In the genomic region with DNA sequence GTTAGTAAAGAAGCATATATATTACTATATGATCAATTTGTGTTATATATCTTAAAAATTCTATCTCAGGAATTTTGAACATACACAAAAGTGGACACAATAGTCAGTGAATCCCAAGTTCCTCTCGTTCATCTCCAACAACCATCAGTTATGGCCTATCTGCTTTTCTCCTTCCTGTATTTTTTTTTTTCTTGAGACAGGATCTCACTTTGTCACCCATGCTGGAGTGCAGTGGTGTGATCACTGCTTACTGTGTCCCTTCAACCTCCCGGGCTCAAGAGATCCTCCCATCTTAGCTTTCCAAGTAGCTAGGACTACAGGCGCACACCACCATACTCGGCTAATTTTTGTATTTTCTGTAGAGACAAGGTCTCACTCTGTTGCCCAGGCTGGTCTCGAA, we compare ENCODE assay signal across 28 cellular contexts. TPM values are rescaled to one million over a fixed set of nuclear protein-coding genes. Genes with fewer than 3 reads are reported as not detected.
"Had no signal": no experiment of that assay in that cellular context is flagged by ENCODE, and none has a peak within 500 bp of the region (broad histone marks: within the 10 kb centered on the region; RNA-seq: fewer than 3 reads in every experiment).

No MANE protein-coding gene starts in this region.

- H3K27me3 Mint-ChIP-seq: activated CD4-positive, alpha-beta memory T cell treated with anti-CD3 and anti-CD28 coated beads, Interleukin-2, amount 10 ng/mL, durations not matched to agents 7 days and 5 days; activated CD4-positive, alpha-beta T cell treated with anti-CD3 and anti-CD28 coated beads, Interleukin-2, amount 10 ng/mL, durations not matched to agents 7 days and 5 days; activated naive CD8-positive, alpha-beta T cell; brain; progenitor cell of endocrine pancreas had no signal

- H3K9me3 Mint-ChIP-seq: activated CD4-positive, alpha-beta memory T cell treated with anti-CD3 and anti-CD28 coated beads, Interleukin-2, amount 10 ng/mL, durations not matched to agents 7 days and 5 days; activated CD4-positive, alpha-beta T cell treated with anti-CD3 and anti-CD28 coated beads, Interleukin-2, amount 10 ng/mL, durations not matched to agents 7 days and 5 days; activated T-cell treated with anti-CD3 and anti-CD28 coated beads, Interleukin-2, amount 50 U/mL, for 4 hours; activated T-helper 2 cell treated with anti-CD3 and anti-CD28 coated beads, Interferon-gamma antibody, Interleukin-2, Interleukin-4, amounts not matched to agents 10 μg/mL and 5 μg/mL and 100 μg/mL, durations not matched to agents 14 hours and 24 hours and 36 hours; nephron; T-helper 1 cell treated with Interleukin-12 subunit alpha and Interleukin-12 subunit beta and Interleukin-4 antibody, amounts not matched to agents 30 μg/mL and 1 μg/mL, for 36 hours had no signal

- H3K27ac ChIP-seq: cardiac muscle cell, colonic mucosa, epithelial cell of prostate, ovary, testis, transverse colon, uterus had no signal

- H3K36me3 ChIP-seq: ascending aorta, cardiac muscle cell, colonic mucosa, ovary, transverse colon, uterus had no signal

- H3K4me1 ChIP-seq: colonic mucosa had no signal

- H3K4me3 Mint-ChIP-seq: activated CD4-positive, alpha-beta memory T cell treated with anti-CD3 and anti-CD28 coated beads, Interleukin-2, amount 10 ng/mL, durations not matched to agents 7 days and 5 days; activated CD4-positive, alpha-beta T cell treated with anti-CD3 and anti-CD28 coated beads, Interleukin-2, amount 10 ng/mL, durations not matched to agents 7 days and 5 days; activated naive CD8-positive, alpha-beta T cell; activated T-cell treated with anti-CD3 and anti-CD28 coated beads, Interleukin-2, amount 50 U/mL, for 4 hours; brain; nephron; T-helper 1 cell treated with Interleukin-12 subunit alpha and Interleukin-12 subunit beta and Interleukin-4 antibody, amounts not matched to agents 30 μg/mL and 1 μg/mL, for 36 hours had no signal

- H3K27ac Mint-ChIP-seq: activated CD4-positive, alpha-beta memory T cell treated with anti-CD3 and anti-CD28 coated beads, Interleukin-2, amount 10 ng/mL, durations not matched to agents 7 days and 5 days; activated CD4-positive, alpha-beta T cell treated with anti-CD3 and anti-CD28 coated beads, Interleukin-2, amount 10 ng/mL, durations not matched to agents 7 days and 5 days; activated naive CD8-positive, alpha-beta T cell; activated T-helper 2 cell treated with anti-CD3 and anti-CD28 coated beads, Interferon-gamma antibody, Interleukin-2, Interleukin-4, amounts not matched to agents 10 μg/mL and 5 μg/mL and 100 μg/mL, durations not matched to agents 14 hours and 24 hours and 36 hours; progenitor cell of endocrine pancreas; T-helper 1 cell treated with Interleukin-12 subunit alpha and Interleukin-12 subunit beta and Interleukin-4 antibody, amounts not matched to agents 30 μg/mL and 1 μg/mL, for 36 hours had no signal

- H3K9me3 ChIP-seq: ascending aorta, colonic mucosa, neutrophil, ovary, testis, transverse colon, uterus had no signal

- H3K4me3 ChIP-seq: ascending aorta, cardiac muscle cell, colonic mucosa, ovary, testis, transverse colon, uterus had no signal

- DNase-seq: activated CD4-positive, alpha-beta memory T cell treated with anti-CD3 and anti-CD28 coated beads, Interleukin-2, amount 10 ng/mL, durations not matched to agents 7 days and 5 days; activated CD4-positive, alpha-beta T cell treated with anti-CD3 and anti-CD28 coated beads for 1 hour; activated CD4-positive, alpha-beta T cell treated with anti-CD3 and anti-CD28 coated beads, Interleukin-2, amount 10 ng/mL, durations not matched to agents 7 days and 5 days; activated CD8-positive, alpha-beta memory T cell treated with anti-CD3 and anti-CD28 coated beads, Interleukin-2, amount 50 U/mL, for 48 hours; activated T-cell treated with anti-CD3 and anti-CD28 coated beads, Interleukin-2, amount 50 U/mL, for 4 hours; cerebellar nuclear complex; colonic mucosa; effector CD8-positive, alpha-beta T cell; glutamatergic neuron; left cardiac atrium; mammary epithelial cell; retina; stimulated activated naive CD4-positive, alpha-beta T cell; T-helper 9 cell; testis; transverse colon; uterus had no signal

- ATAC-seq: activated T-cell treated with anti-CD3 and anti-CD28 coated beads, Interleukin-2, amount 50 U/mL, for 4 hours; left cardiac atrium had no signal

- H3K27me3 ChIP-seq: ascending aorta, cardiac muscle cell, colonic mucosa, neutrophil, ovary, testis, transverse colon, uterus had no signal

RNA-seq across cellular contexts. Expression of a gene that starts 49.4 kb away (rescaled TPM):
- total RNA-seq: ascending aorta had no signal
